In the genomic region with DNA sequence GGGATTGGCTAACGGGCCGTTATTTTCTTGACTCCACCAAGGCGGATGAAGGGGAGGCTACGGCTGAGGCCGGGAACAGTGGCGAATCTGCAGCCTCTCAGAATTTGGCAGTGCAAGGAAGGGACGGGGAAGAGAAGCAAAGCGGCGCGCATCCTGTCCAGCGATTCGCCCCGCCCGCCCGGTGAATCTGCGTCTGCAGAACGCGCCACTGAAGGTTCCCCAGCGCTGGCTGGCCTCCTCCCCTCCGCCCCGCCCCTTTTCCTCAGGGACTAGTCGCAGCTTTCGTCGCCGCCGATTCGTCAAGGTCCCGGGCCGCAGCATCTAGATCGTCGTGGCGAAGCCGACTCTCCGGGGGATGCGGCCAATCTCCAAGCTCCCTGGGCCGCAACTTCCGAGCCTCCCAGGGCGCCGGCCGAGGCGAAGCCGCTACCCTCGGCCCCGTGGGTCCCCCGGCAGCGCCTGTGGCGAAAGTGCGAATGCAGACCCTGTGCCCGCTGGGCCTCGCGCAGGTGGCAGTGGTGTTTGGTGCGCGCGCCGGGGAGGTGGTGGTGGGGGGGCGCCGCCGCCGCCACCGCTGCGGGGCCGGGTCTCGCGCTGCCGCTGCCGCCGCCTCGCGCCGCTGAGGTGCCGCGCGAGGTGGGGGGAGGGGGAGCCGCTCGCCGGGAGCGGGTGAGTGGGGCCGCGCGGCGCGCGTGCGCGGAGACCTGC, we compare ENCODE assay signal across 8 cellular contexts. TPM values are rescaled to one million over a fixed set of nuclear protein-coding genes. Genes with fewer than 3 reads are reported as not detected.
DNase-seq lines count a peak whose midpoint lies in the region; ATAC-seq and TF ChIP-seq lines count a peak whose summit lies in the region.

Gene SETD1A (plus strand): TSS at position 299 of the 708 bp plus-strand sequence. CDS start 978 bp downstream, outside the sequence.

- no peaks in the 10 kb centered on the region for H3K27me3 ChIP-seq in psoas muscle (ENCODE audit: insufficient read depth in 3 of 3, low read length in 2 of 3)

- H3K9me3 ChIP-seq in psoas muscle: no peaks in the 10 kb centered on the region

- H3K4me3 ChIP-seq in psoas muscle (peak within 1 kb of the TSS; percentile 95), urinary bladder (ENCODE audit: low read depth, low read length) (peak within 1 kb of the TSS; percentile 96)

- peak within 1 kb of the TSS; percentile 96 for H3K27ac ChIP-seq in angular gyrus (ENCODE audit: low read depth, low read length)
- H3K27ac ChIP-seq in psoas muscle: peak within 1 kb of the TSS; percentile 100
- H3K27ac ChIP-seq in urinary bladder (ENCODE audit: low read depth): peak within 1 kb of the TSS; percentile 82

- peaks cover 27% of the 10 kb centered on the region for H3K4me1 ChIP-seq in psoas muscle
- peaks cover 5% of the 10 kb centered on the region for H3K4me1 ChIP-seq in urinary bladder (ENCODE audit: insufficient read depth)

- ATAC-seq in GM18499 (IDR thresholded peaks at IDR 0.05; ENCODE audit: insufficient read depth, unreplicated experiment) (peak; percentile 56), HG02970 (IDR thresholded peaks at IDR 0.05; ENCODE audit: low FRiP score, unreplicated experiment) (peak; percentile 68), left ventricle myocardium superior (peak; percentile 91), psoas muscle (peak; percentile 91 to 94 (median 92))

- TF ChIP-seq CTCF in psoas muscle (IDR thresholded peaks at IDR 0.05): no peak

- DNase-seq in NCI-H187 treated with DMSO at 0.1 percent for 48 hours (lab: John Stamatoyannopoulos, UW) (peak; percentile 30), left ventricle myocardium superior (peak; percentile 97), psoas muscle (peak; percentile 98)

- intact Hi-C loops in T-helper 2 cell treated with Interferon-gamma antibody and Interleukin-4, amounts not matched to agents 100 ng/mL and 5 ng/mL, for 36 hours (cut with micrococcal nuclease): loop anchor here (1.0 to 5.0 kb wide), 8 partner anchors 35 to 915 kb away; partner anchors contain the start of genes ARMC5, FUS, KAT8 and STX4
- intact Hi-C loops in left ventricle myocardium superior (cut with micrococcal nuclease) (no loop called here), psoas muscle (cut with DNase I) (no loop called here)

- WGBS in psoas muscle, 3 donors: 0 to 1% (median 0%) methylated on average over 49 to 84 of the region's 85 CpGs
- WGBS in urinary bladder: under 1% methylated on average over 83 of the region's 85 CpGs

- peaks cover 6 to 41% of the 10 kb centered on the region in 2 donors for H3K36me3 ChIP-seq in psoas muscle (ENCODE audit: insufficient read depth in 1 of 2, low read depth in 1 of 2)
- no peaks in the 10 kb centered on the region for H3K36me3 ChIP-seq in urinary bladder (ENCODE audit: insufficient read depth)

RNA-seq across cellular contexts. Expression of gene SETD1A, which starts in this region (rescaled TPM):
- 29.7 and 30.2 TPM in 2 replicates for total RNA-seq in T-helper 2 cell treated with Interferon-gamma antibody and Interleukin-4, amounts not matched to agents 100 ng/mL and 5 ng/mL, for 36 hours
- total RNA-seq in left ventricle myocardium superior (11.0 TPM), psoas muscle (10 to 100 TPM; 13.3 to 19.0 (median 16.2) TPM), urinary bladder (2.9 TPM)
- polyA plus RNA-seq in psoas muscle (10 to 100 TPM in 1 of 3 donors, 1 to 10 TPM in 2; 7.9 to 15.9 (median 9.4) TPM), urinary bladder (14.6 TPM)

Comparison
In these comparisons a context has a peak if more than half of its experiments do, and no peak if none do; other contexts are left out.
1. Peak in every context shown above with its lines: DNase-seq, ATAC-seq, H3K4me3 ChIP-seq and H3K27ac ChIP-seq.
2. DNase-seq: peak in every context shown above with its lines; median percentile 98 in psoas muscle; 97 in left ventricle myocardium superior; 30 in NCI-H187 treated with DMSO at 0.1 percent for 48 hours.